In genomic region chr18:59233017-59233410, GRCh38 we compare ENCODE assay signal across 1 cellular context.
TF ChIP-seq lines count a peak whose summit lies in the region.

No MANE protein-coding gene starts in this region.

TF ChIP-seq in SK-N-SH treated with all-trans-retinoic acid at 6 μM for 48 hours, 23 proteins besides CTCF, POLR2A, EP300 and RAD21 (continued from another document):
- TF ChIP-seq PATZ1 (CRISPR knock-in tag; IDR thresholded peaks at IDR 0.05; ENCODE audit: borderline replicate concordance) (no peak), ZC3H10 (CRISPR knock-in tag; IDR thresholded peaks at IDR 0.05) (no peak), BACH2 (CRISPR knock-in tag; IDR thresholded peaks at IDR 0.05; ENCODE audit: borderline replicate concordance) (no peak), TCF4 (CRISPR knock-in tag; IDR thresholded peaks at IDR 0.05; ENCODE audit: borderline replicate concordance) (no peak), ISL1 (CRISPR knock-in tag; IDR thresholded peaks at IDR 0.05) (no peak), ZNF70 (CRISPR knock-in tag; IDR thresholded peaks at IDR 0.05) (no peak), SNAI2 (CRISPR knock-in tag; IDR thresholded peaks at IDR 0.05) (no peak), ZFP3 (CRISPR knock-in tag; IDR thresholded peaks at IDR 0.05) (no peak)
TF ChIP-seq in SK-N-SH treated with all-trans-retinoic acid at 6 μM for 48 hours: peak in this region for 0.
